In the genomic region with DNA sequence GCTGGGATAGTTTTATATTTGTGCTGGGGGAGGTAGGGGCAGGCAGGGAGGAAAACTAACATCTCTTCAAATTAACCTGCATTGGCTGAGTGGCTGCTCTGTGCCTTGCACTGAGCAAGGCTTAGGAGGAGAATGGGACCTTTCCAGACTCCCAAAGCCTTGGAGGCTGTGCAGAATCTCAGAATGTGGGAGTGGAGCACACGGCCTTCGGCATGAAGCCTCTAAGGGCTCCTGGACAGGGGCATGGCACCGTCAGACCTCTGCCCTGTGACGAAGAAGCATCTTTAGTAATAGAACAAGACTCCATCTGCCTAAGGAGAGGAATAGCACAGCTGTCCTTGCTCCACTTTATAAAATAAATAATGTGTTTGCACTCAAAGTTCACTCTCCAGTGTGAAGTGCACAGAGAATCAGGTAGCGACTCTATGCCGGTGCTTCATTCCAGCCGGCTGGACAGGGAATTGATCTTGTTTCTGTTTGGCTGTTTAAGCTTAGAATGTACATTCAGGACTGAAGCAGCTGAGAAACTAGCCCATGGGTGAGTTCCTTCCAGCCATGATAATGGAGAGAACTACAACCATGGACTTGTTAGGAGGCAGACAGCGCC, we compare ENCODE assay signal across 17 cellular contexts.
DNase-seq lines count a peak whose midpoint lies in the region; ATAC-seq and TF ChIP-seq lines count a peak whose summit lies in the region.
"Had no signal": no experiment of that assay in that cellular context is flagged by ENCODE, and none has a peak within 500 bp of the region (broad histone marks: within the 10 kb centered on the region; RNA-seq: fewer than 3 reads in every experiment).

No MANE protein-coding gene starts in this region.

- no peaks in the 10 kb centered on the region for H3K9me3 ChIP-seq in right lobe of liver
- H3K9me3 ChIP-seq in skeletal muscle satellite cell (replicated peaks; ENCODE audit: low read length) = no peaks in the 10 kb centered on the region
- H3K9me3 ChIP-seq: adrenal gland, lower lobe of right lung, testis had no signal

- TF ChIP-seq CTCF in GM23338 (conservative IDR thresholded peaks at IDR 0.05; ENCODE audit: low read depth in 2 of 2) (no peak), choroid plexus epithelial cell (conservative IDR thresholded peaks at IDR 0.05; ENCODE audit: low read depth, low read length) (no peak), right lobe of liver (IDR thresholded peaks at IDR 0.05) (no peak)

- H3K27me3 ChIP-seq in GM23338 (ENCODE audit: insufficient read depth) (no peaks in the 10 kb centered on the region; the same call in 1 of the 2 replicates), right lobe of liver (no peaks in the 10 kb centered on the region), skeletal muscle satellite cell (ENCODE audit: control insufficient read depth, insufficient read depth, low read length) (no peaks in the 10 kb centered on the region)
- H3K27me3 ChIP-seq: adrenal gland, testis had no signal

- 0 out of 3 replicates have a peak, but pooled peaks cover 6% of the 10 kb centered on the region for H3K36me3 Mint-ChIP-seq in GM23338 (ENCODE audit: low read depth)
- H3K36me3 Mint-ChIP-seq: natural killer cell had no signal

- peaks cover 8% of the 10 kb centered on the region; the same call in 1 of the 2 replicates for H3K9me2 ChIP-seq in GM23338 (ENCODE audit: insufficient read depth)

- no peak overlapping the region for H3K4me3 Mint-ChIP-seq in GM23338
- H3K4me3 Mint-ChIP-seq: activated CD4-positive, alpha-beta T cell treated with anti-CD3 and anti-CD28 coated beads, Interleukin-2, amount 10 ng/mL, durations not matched to agents 7 days and 5 days; natural killer cell had no signal

- H3K4me1 Mint-ChIP-seq in GM23338 = peaks cover 42% of the 10 kb centered on the region
- H3K4me1 Mint-ChIP-seq: activated CD4-positive, alpha-beta T cell treated with anti-CD3 and anti-CD28 coated beads, Interleukin-2, amount 10 ng/mL, durations not matched to agents 7 days and 5 days; natural killer cell had no signal

- H3K9me3 Mint-ChIP-seq in GM23338 = peaks cover 6% of the 10 kb centered on the region

- no peaks in the 10 kb centered on the region for H4K20me1 ChIP-seq in GM23338 (replicated peaks; ENCODE audit: insufficient read depth)

- peaks cover 40% of the 10 kb centered on the region for H3K4me1 ChIP-seq in GM23338 (ENCODE audit: insufficient read depth)
- H3K4me1 ChIP-seq in right lobe of liver = peaks cover 0 to 6% (median 1%) of the 10 kb centered on the region in 4 donors
- H3K4me1 ChIP-seq in skeletal muscle satellite cell (ENCODE audit: control insufficient read depth, insufficient read depth, low read length) = peaks cover 6% of the 10 kb centered on the region
- H3K4me1 ChIP-seq: lower lobe of right lung had no signal

- no peak for DNase-seq in GM23338 (ENCODE audit: low spot score)
- peak; percentile 28 for DNase-seq in choroid plexus epithelial cell (ENCODE audit: low read depth)
- DNase-seq in right lobe of liver = peak in 1 of 3 donors; percentile 25
- no peak for DNase-seq in stimulated activated CD4-positive, alpha-beta T cell treated with anti-CD3 and anti-CD28 coated beads, Interleukin-12 subunit alpha, Interleukin-12 subunit beta, amount 100 ng/mL, for 4 hours
- DNase-seq in activated CD4-positive, alpha-beta T cell treated with anti-CD3 and anti-CD28 coated beads, Interleukin-2, amount 50 U/mL, for 1 hour = no peak
- no peak for DNase-seq in NOMO-1 (lab: John Stamatoyannopoulos, UW; ENCODE audit: unreplicated experiment in 2 of 2)
- DNase-seq: activated CD4-positive, alpha-beta T cell treated with anti-CD3 and anti-CD28 coated beads, Interleukin-2, amount 10 ng/mL, durations not matched to agents 7 days and 5 days; activated CD8-positive, alpha-beta memory T cell treated with anti-CD3 and anti-CD28 coated beads, Interleukin-2, amount 50 U/mL, for 48 hours; activated gamma-delta T cell treated with Interleukin-2 at 50 U/mL for 16 hours; lower lobe of right lung; natural killer cell; NCI-H2029; NCI-H526; T-helper 1 cell; testis had no signal

- H3K27ac Mint-ChIP-seq in GM23338 = no peak overlapping the region
- H3K27ac Mint-ChIP-seq: activated CD4-positive, alpha-beta T cell treated with anti-CD3 and anti-CD28 coated beads, Interleukin-2, amount 10 ng/mL, durations not matched to agents 7 days and 5 days; natural killer cell had no signal

- peak overlapping the region; percentile 36 for H3K4me2 ChIP-seq in GM23338
- peak overlapping the region; percentile 15 for H3K4me2 ChIP-seq in skeletal muscle satellite cell (ENCODE audit: low read length)

- ATAC-seq in GM23338 = no peak; the same call in 1 of the 3 replicates
- ATAC-seq in right lobe of liver = peak; percentile 77 to 97 (median 88)
- ATAC-seq: natural killer cell had no signal

- no peaks in the 10 kb centered on the region for H3F3A ChIP-seq in GM23338 (replicated peaks; ENCODE audit: low read depth)

- WGBS in right lobe of liver (ENCODE audit: insufficient coverage, low coverage, low lambda C conversion rate, missing lambda C conversion rate) = 53% methylated on average over 3 of the region's 8 CpGs

- H3K36me3 ChIP-seq in GM23338 (ENCODE audit: insufficient read depth) = no peaks in the 10 kb centered on the region
- no peaks in the 10 kb centered on the region for H3K36me3 ChIP-seq in right lobe of liver
- H3K36me3 ChIP-seq in skeletal muscle satellite cell (ENCODE audit: insufficient read depth, low read length) = no peaks in the 10 kb centered on the region
- H3K36me3 ChIP-seq: adrenal gland, lower lobe of right lung had no signal

- no peaks in the 10 kb centered on the region for H3K79me2 ChIP-seq in GM23338 (replicated peaks; ENCODE audit: insufficient read depth)

- TF ChIP-seq POLR2A in right lobe of liver (IDR thresholded peaks at IDR 0.05) = no peak

- H2AFZ ChIP-seq in GM23338 = no peak overlapping the region; the same call in 1 of the 2 replicates

- H3K27ac ChIP-seq in GM23338 (ENCODE audit: low read depth) (no peak overlapping the region), right lobe of liver (no peak overlapping the region)
- H3K27ac ChIP-seq: lower lobe of right lung, testis had no signal

- H3K9ac ChIP-seq in skeletal muscle satellite cell (ENCODE audit: low read depth, low read length) = no peak overlapping the region

- H3K4me3 ChIP-seq in GM23338 (no peak overlapping the region), choroid plexus epithelial cell (ENCODE audit: low read depth, low read length) (no peak overlapping the region), right lobe of liver (no peak overlapping the region), skeletal muscle satellite cell (ENCODE audit: low read length) (no peak overlapping the region)
- H3K4me3 ChIP-seq: adrenal gland, lower lobe of right lung, testis had no signal

- H3K27me3 Mint-ChIP-seq in GM23338 (ENCODE audit: insufficient read depth, low read depth, poor library complexity) = peaks cover 8% of the 10 kb centered on the region
- H3K27me3 Mint-ChIP-seq: activated CD4-positive, alpha-beta T cell treated with anti-CD3 and anti-CD28 coated beads, Interleukin-2, amount 10 ng/mL, durations not matched to agents 7 days and 5 days had no signal

- intact Hi-C loops in right lobe of liver (cut with DNase I) = no loop called here
